In genomic region chr1:155712636-155713035, GRCh38 we compare ENCODE assay signal across 8 cellular contexts. TPM values are rescaled to one million over a fixed set of nuclear protein-coding genes. Genes with fewer than 3 reads are reported as not detected.
DNase-seq lines count a peak whose midpoint lies in the region; ATAC-seq and TF ChIP-seq lines count a peak whose summit lies in the region.
"Not testable (repeated sequence)": the region's sequence is repeated elsewhere in the genome, so short reads cannot be mapped to it uniquely, and the experiment has no call there.

No MANE protein-coding gene starts in this region.

- WGBS in GM23248 (ENCODE audit: low coverage in 1 of 2, low lambda C conversion rate in 2 of 2, missing lambda C conversion rate in 2 of 2), 2 experiments = 83 to 88% methylated on average over 3 of the region's 3 CpGs

- H3K9me3 ChIP-seq in GM23248 (ENCODE audit: low read depth); Panc1 (ENCODE audit: control insufficient read depth, insufficient read depth, low read depth, low read length); adipocyte (ENCODE audit: control insufficient read depth, low read length); neural progenitor cell (ENCODE audit: low read depth): not testable (repeated sequence)

- H3K36me3 ChIP-seq in GM23248 (ENCODE audit: low read depth); Panc1 (ENCODE audit: control insufficient read depth, insufficient read depth, low read length); neural progenitor cell: not testable (repeated sequence)
- peaks cover 18% of the 10 kb centered on the region for H3K36me3 ChIP-seq in adipocyte (ENCODE audit: control insufficient read depth, insufficient read depth, low read length, severe bottlenecking)

- not testable (repeated sequence) for H3K9ac ChIP-seq in GM23248; adipocyte (ENCODE audit: low read length); neural progenitor cell

- in situ Hi-C loops in GM23248 (cut with MboI); Panc1 (cut with HindIII; ENCODE audit: low pct_unique_long_range_greater_than_20kb, low sequenced_read_pairs): not testable (repeated sequence)

- not testable (repeated sequence) for H3K4me3 Mint-ChIP-seq in neural progenitor cell

- not testable (repeated sequence) for H3F3A ChIP-seq in GM23248 (ENCODE audit: insufficient read depth); neural progenitor cell (ENCODE audit: low read depth)

- POLR2A ChIA-PET in Panc1 (lab: Charles Lee) = not testable (repeated sequence)

- not testable (repeated sequence) for H3K9me3 Mint-ChIP-seq in neural progenitor cell

- not testable (repeated sequence) for H3K9me2 ChIP-seq in GM23248 (ENCODE audit: insufficient read depth)

- not testable (repeated sequence) for H3K27ac Mint-ChIP-seq in neural progenitor cell

- ATAC-seq in Panc1 (peak; percentile 37; the same call in 1 of the 2 replicates), left colon (peak; percentile 29)

- not testable (repeated sequence) for H2AFZ ChIP-seq in GM23248; neural progenitor cell (replicated peaks)

- H3K4me3 ChIP-seq in GM23248; Panc1 (ENCODE audit: low read depth in 2 of 2, low read length in 2 of 2); adipocyte (ENCODE audit: low read length); neural progenitor cell: not testable (repeated sequence)

- not testable (repeated sequence) for H3K27me3 Mint-ChIP-seq in neural progenitor cell (ENCODE audit: insufficient read depth, low read depth)

- CTCF ChIA-PET in Panc1 (lab: Charles Lee) = not testable (repeated sequence)

- TF ChIP-seq CTCF in Panc1 (IDR thresholded peaks at IDR 0.05) = not testable (repeated sequence)
- peak; percentile 21 for TF ChIP-seq CTCF in neural progenitor cell (IDR thresholded peaks at IDR 0.05)

- H4K20me1 ChIP-seq in GM23248 (ENCODE audit: insufficient read depth); neural progenitor cell (ENCODE audit: low read depth): not testable (repeated sequence)

- H3K27ac ChIP-seq in GM23248; Panc1 (ENCODE audit: low read length); neural progenitor cell: not testable (repeated sequence)

- TF ChIP-seq POLR2A in erythroblast (IDR thresholded peaks at IDR 0.05; ENCODE audit: low read length) = not testable (repeated sequence)

- H3K36me3 Mint-ChIP-seq in neural progenitor cell = peaks cover 11% of the 10 kb centered on the region

- H3K4me1 ChIP-seq in GM23248 (ENCODE audit: insufficient read depth); Panc1 (ENCODE audit: control insufficient read depth, insufficient read depth, low read length); neural progenitor cell: not testable (repeated sequence)
- H3K4me1 ChIP-seq in adipocyte (ENCODE audit: control insufficient read depth, insufficient read depth, low read length) = peaks cover 13% of the 10 kb centered on the region

- DNase-seq in Ammon's horn (ENCODE audit: low spot score) (peak; percentile 9), GM23248 (peak; percentile 11), M059J (ENCODE audit: low read depth) (peak; percentile 12), adipocyte (ENCODE audit: low read depth) (peak; percentile 13), erythroblast (lab: John Stamatoyannopoulos, UW) (peak; percentile 36 to 40)
- DNase-seq in Panc1 (ENCODE audit: low read depth, low spot score); left colon; neural progenitor cell (ENCODE audit: low spot score): not testable (repeated sequence)

- peaks cover 88% of the 10 kb centered on the region for H3K79me2 ChIP-seq in GM23248 (ENCODE audit: insufficient read depth)
- peaks cover 17% of the 10 kb centered on the region for H3K79me2 ChIP-seq in neural progenitor cell (ENCODE audit: low read depth)

- BruUV-seq in Panc1 (replicated peaks; lab: Mats Ljungman, UMichigan) = not testable (repeated sequence)

- H3K27me3 ChIP-seq in GM23248 (replicated peaks; ENCODE audit: insufficient read depth); Panc1 (ENCODE audit: control insufficient read depth, insufficient read depth, low read length); adipocyte (replicated peaks; ENCODE audit: control insufficient read depth, insufficient read depth, low read length); neural progenitor cell: not testable (repeated sequence)

- H3K4me1 Mint-ChIP-seq in neural progenitor cell = not testable (repeated sequence)

- not testable (repeated sequence) for H3K4me2 ChIP-seq in GM23248 (ENCODE audit: unreplicated experiment); neural progenitor cell

- intact Hi-C loops in Panc1 (cut with micrococcal nuclease; ENCODE audit: unreplicated experiment); left colon (cut with DNase I, micrococcal nuclease): not testable (repeated sequence)

RNA-seq across cellular contexts. Expression of gene DAP3, which starts 23.7 kb away (rescaled TPM):
- total RNA-seq in GM23248 (2014; rRNA removed; shearing (Covaris generic)) = 41.1 and 41.4 TPM in 2 replicates
- 77.8 and 82.2 TPM in 2 replicates for polyA plus RNA-seq in GM23248 (2016; fragmentation: Nextera tagmentation; extraction: Ambion mirVana)
- total RNA-seq in M059J (2014; rRNA removed; shearing (Covaris generic)) = 116 and 197 TPM in 2 replicates
- total RNA-seq in Panc1 (2021; ENCODE audit: unreplicated experiment) (136 TPM), left colon (10 to 100 TPM; 67.2 to 84.3 TPM), neural progenitor cell (ENCODE audit: low replicate concordance) (70.9 and 112 TPM in 2 replicates)
- 171 TPM for polyA plus RNA-seq in Panc1 (2012; ENCODE audit: insufficient read length)

RNA-seq across cellular contexts. Expression of gene YY1AP1, which starts 24.1 kb away (rescaled TPM):
- total RNA-seq in GM23248 (2014; rRNA removed; shearing (Covaris generic)) = 36.7 and 50.1 TPM in 2 replicates
- polyA plus RNA-seq in GM23248 (2016; fragmentation: Nextera tagmentation; extraction: Ambion mirVana) = 27.0 and 28.1 TPM in 2 replicates
- 61.5 and 63.1 TPM in 2 replicates for total RNA-seq in M059J (2014; rRNA removed; shearing (Covaris generic))
- total RNA-seq in Panc1 (2021; ENCODE audit: unreplicated experiment) (58.7 TPM), left colon (10 to 100 TPM; 52.4 to 61.7 TPM), neural progenitor cell (ENCODE audit: low replicate concordance) (42.7 and 44.8 TPM in 2 replicates)
- 35.6 TPM for polyA plus RNA-seq in Panc1 (2012; ENCODE audit: insufficient read length)
